ENCODE assay signal across 1 cellular context in the genomic region with DNA sequence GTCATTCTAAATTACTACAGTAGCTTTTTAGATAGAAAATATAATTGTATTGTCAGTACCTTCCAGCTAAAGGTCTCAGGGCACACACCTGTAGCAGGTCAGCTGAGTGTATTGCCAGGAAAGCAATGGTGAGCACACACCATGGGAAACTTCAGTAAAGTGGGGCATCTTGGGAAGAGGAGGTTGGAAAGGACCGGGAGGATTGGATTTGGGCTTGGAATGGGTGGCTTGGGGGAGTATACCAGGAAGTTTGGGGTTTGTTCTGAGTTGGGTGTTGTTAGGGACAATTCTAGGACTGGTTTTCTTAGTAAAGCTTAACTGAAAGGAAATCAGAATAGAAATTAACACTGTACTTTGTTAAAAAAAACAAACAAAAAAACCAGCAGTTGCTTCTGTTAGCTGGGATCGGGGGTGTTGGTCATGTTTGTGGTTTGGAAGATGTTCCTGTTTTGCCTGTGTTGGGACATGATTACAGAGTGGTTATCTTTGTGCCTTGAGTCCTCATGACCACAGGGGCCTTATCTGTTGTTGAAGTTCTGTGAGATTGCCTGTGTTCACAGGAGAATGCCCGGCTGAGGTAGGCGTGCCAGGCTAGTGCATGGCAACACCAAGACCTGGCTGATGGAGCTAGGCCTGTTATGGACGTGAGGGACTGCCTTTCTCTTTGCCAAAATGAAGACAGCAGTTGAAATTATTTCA.
A peak's percentile ranks its signal among the peaks of the same experiment; 100 is the strongest.
TF ChIP-seq lines count a peak whose summit lies in the region.

No MANE protein-coding gene starts in this region.

TF ChIP-seq in K562, 482 proteins besides CTCF, POLR2A, EP300 and RAD21 (continued from another document):
- TF ChIP-seq, protein P1, sequence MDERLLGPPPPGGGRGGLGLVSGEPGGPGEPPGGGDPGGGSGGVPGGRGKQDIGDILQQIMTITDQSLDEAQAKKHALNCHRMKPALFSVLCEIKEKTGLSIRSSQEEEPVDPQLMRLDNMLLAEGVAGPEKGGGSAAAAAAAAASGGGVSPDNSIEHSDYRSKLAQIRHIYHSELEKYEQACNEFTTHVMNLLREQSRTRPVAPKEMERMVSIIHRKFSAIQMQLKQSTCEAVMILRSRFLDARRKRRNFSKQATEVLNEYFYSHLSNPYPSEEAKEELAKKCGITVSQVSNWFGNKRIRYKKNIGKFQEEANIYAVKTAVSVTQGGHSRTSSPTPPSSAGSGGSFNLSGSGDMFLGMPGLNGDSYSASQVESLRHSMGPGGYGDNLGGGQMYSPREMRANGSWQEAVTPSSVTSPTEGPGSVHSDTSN (CRISPR knock-in tag; IDR thresholded peaks at IDR 0.05; ENCODE audit: low read depth): no peak
- TF ChIP-seq, protein P1 (tag; conservative IDR thresholded peaks at IDR 0.05; ENCODE audit: low read depth): no peak
- TF ChIP-seq HSF4 (CRISPR knock-in tag; IDR thresholded peaks at IDR 0.05; ENCODE audit: borderline replicate concordance) (no peak), RUNX1 (IDR thresholded peaks at IDR 0.05; ENCODE audit: low read depth) (peak; percentile 99), DMBX1 (CRISPR knock-in tag; IDR thresholded peaks at IDR 0.05; ENCODE audit: borderline replicate concordance) (0 out of 2 replicates have a peak, but pooled peaks have one; percentile 46), ZNF324 (CRISPR knock-in tag; IDR thresholded peaks at IDR 0.05) (no peak), BACH1 (tag; IDR thresholded peaks at IDR 0.05) (0 out of 2 replicates have a peak, but pooled peaks have one; percentile 37), TAF9B (IDR thresholded peaks at IDR 0.05; ENCODE audit: partially characterized antibody) (no peak), TBL1XR1 (IDR thresholded peaks at IDR 0.05; ENCODE audit: low read length in 2 of 2) (peak; percentile 81 to 94; a peak in 3 of 4 replicates), MEF2A (IDR thresholded peaks at IDR 0.05; ENCODE audit: control insufficient read depth, low read depth, low read length) (0 out of 2 replicates have a peak, but pooled peaks have one; percentile 12), TFAP4 (CRISPR knock-in tag; IDR thresholded peaks at IDR 0.05; ENCODE audit: borderline replicate concordance) (peak; percentile 66; the same call in 1 of the 2 replicates), MCM2 (IDR thresholded peaks at IDR 0.05; ENCODE audit: low read depth) (no peak), SMARCE1 (IDR thresholded peaks at IDR 0.05) (peak; percentile 100), XRCC4 (IDR thresholded peaks at IDR 0.05; ENCODE audit: extremely low read depth, insufficient read depth, insufficient read length) (no peak), CBX5 (IDR thresholded peaks at IDR 0.05; ENCODE audit: borderline replicate concordance, low read depth) (0 out of 2 replicates have a peak, but pooled peaks have one; percentile 11), ZNF175 (CRISPR knock-in tag; IDR thresholded peaks at IDR 0.05; ENCODE audit: low read depth) (peak; percentile 88), ARID3B (CRISPR knock-in tag; IDR thresholded peaks at IDR 0.05; ENCODE audit: borderline replicate concordance) (no peak), ARID2 (IDR thresholded peaks at IDR 0.05) (no peak), ZNF507 (tag; conservative IDR thresholded peaks at IDR 0.05) (no peak), THRB (CRISPR knock-in tag; conservative IDR thresholded peaks at IDR 0.05) (peak; percentile 89), MCM3 (IDR thresholded peaks at IDR 0.05) (no peak), ARID1B (IDR thresholded peaks at IDR 0.05) (peak; percentile 100)
- TF ChIP-seq, protein P2, sequence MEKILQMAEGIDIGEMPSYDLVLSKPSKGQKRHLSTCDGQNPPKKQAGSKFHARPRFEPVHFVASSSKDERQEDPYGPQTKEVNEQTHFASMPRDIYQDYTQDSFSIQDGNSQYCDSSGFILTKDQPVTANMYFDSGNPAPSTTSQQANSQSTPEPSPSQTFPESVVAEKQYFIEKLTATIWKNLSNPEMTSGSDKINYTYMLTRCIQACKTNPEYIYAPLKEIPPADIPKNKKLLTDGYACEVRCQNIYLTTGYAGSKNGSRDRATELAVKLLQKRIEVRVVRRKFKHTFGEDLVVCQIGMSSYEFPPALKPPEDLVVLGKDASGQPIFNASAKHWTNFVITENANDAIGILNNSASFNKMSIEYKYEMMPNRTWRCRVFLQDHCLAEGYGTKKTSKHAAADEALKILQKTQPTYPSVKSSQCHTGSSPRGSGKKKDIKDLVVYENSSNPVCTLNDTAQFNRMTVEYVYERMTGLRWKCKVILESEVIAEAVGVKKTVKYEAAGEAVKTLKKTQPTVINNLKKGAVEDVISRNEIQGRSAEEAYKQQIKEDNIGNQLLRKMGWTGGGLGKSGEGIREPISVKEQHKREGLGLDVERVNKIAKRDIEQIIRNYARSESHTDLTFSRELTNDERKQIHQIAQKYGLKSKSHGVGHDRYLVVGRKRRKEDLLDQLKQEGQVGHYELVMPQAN (IDR thresholded peaks at IDR 0.05; ENCODE audit: borderline replicate concordance): no peak
- TF ChIP-seq, protein P3, sequence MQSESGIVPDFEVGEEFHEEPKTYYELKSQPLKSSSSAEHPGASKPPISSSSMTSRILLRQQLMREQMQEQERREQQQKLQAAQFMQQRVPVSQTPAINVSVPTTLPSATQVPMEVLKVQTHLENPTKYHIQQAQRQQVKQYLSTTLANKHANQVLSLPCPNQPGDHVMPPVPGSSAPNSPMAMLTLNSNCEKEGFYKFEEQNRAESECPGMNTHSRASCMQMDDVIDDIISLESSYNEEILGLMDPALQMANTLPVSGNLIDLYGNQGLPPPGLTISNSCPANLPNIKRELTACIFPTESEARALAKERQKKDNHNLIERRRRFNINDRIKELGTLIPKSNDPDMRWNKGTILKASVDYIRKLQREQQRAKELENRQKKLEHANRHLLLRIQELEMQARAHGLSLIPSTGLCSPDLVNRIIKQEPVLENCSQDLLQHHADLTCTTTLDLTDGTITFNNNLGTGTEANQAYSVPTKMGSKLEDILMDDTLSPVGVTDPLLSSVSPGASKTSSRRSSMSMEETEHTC (IDR thresholded peaks at IDR 0.05): peak; percentile 98
- TF ChIP-seq, protein P4, sequence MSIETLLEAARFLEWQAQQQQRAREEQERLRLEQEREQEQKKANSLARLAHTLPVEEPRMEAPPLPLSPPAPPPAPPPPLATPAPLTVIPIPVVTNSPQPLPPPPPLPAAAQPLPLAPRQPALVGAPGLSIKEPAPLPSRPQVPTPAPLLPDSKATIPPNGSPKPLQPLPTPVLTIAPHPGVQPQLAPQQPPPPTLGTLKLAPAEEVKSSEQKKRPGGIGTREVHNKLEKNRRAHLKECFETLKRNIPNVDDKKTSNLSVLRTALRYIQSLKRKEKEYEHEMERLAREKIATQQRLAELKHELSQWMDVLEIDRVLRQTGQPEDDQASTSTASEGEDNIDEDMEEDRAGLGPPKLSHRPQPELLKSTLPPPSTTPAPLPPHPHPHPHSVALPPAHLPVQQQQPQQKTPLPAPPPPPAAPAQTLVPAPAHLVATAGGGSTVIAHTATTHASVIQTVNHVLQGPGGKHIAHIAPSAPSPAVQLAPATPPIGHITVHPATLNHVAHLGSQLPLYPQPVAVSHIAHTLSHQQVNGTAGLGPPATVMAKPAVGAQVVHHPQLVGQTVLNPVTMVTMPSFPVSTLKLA (conservative IDR thresholded peaks at IDR 0.05): peak; percentile 41 to 76; a peak in 3 of 4 replicates
TF ChIP-seq in K562: peak in this region for 162.
